1 cellular context compared by ENCODE assay signal in the genomic region with DNA sequence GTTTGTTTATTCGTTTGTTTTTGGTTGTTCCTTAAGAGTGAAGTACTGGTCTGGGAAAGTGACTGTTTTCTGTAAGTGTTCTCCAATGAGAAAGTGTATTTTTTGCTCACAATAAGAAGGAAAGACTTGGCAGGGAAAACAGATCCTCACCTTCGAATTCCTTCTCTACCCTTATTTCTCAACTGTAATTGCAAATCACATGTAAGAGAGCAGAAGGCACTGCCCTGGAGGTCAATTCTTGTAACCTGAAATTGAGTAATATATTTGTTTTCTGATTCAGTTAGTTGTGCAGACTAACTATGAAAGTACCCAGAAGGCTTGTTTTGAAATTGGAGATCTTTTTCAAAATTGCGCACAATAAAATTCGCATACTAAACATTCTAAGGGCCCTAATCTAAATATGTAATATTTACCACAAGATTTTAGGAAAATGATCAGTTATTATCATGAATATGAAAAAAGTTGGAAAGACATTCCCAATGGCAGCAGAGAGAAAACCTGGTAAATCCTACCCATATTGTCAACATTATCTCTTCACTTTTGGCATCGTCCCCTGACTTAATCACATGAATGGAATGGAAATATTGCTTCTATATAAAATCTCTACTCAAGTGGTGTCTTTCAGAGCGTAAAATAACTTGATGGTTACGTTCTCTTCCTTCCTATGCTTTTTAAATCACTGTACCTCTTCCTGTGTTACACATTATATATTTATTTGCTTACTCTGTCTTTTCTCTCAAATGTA.
TF ChIP-seq lines count a peak whose summit lies in the region.

No MANE protein-coding gene starts in this region.

TF ChIP-seq in HepG2, 621 proteins besides CTCF, POLR2A, EP300 and RAD21 (continued from another document and continues in another):
- TF ChIP-seq, protein P1, sequence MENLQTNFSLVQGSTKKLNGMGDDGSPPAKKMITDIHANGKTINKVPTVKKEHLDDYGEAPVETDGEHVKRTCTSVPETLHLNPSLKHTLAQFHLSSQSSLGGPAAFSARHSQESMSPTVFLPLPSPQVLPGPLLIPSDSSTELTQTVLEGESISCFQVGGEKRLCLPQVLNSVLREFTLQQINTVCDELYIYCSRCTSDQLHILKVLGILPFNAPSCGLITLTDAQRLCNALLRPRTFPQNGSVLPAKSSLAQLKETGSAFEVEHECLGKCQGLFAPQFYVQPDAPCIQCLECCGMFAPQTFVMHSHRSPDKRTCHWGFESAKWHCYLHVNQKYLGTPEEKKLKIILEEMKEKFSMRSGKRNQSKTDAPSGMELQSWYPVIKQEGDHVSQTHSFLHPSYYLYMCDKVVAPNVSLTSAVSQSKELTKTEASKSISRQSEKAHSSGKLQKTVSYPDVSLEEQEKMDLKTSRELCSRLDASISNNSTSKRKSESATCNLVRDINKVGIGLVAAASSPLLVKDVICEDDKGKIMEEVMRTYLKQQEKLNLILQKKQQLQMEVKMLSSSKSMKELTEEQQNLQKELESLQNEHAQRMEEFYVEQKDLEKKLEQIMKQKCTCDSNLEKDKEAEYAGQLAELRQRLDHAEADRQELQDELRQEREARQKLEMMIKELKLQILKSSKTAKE (CRISPR knock-in tag; IDR thresholded peaks at IDR 0.05; ENCODE audit: borderline replicate concordance) = no peak
- peak; percentile 48; the same call in 1 of the 2 replicates for TF ChIP-seq CHD4 (IDR thresholded peaks at IDR 0.05; ENCODE audit: borderline replicate concordance, low read length)
- no peak for TF ChIP-seq ZNF746 (CRISPR knock-in tag; IDR thresholded peaks at IDR 0.05)
- TF ChIP-seq SIX1 (CRISPR knock-in tag; IDR thresholded peaks at IDR 0.05; ENCODE audit: borderline replicate concordance) = peak; percentile 91
- peak; percentile 89 for TF ChIP-seq ISL2 (CRISPR knock-in tag; IDR thresholded peaks at IDR 0.05)
- no peak for TF ChIP-seq ZNF460 (CRISPR knock-in tag; IDR thresholded peaks at IDR 0.05; ENCODE audit: borderline replicate concordance)
- TF ChIP-seq ONECUT2 (CRISPR knock-in tag; IDR thresholded peaks at IDR 0.05) = 0 out of 2 replicates have a peak, but pooled peaks have one; percentile 21
- no peak for TF ChIP-seq SMARCE1 (IDR thresholded peaks at IDR 0.05; ENCODE audit: borderline replicate concordance)
- no peak for TF ChIP-seq SOX6 (IDR thresholded peaks at IDR 0.05)
- peak; percentile 88 for TF ChIP-seq SOX6 (CRISPR knock-in tag; IDR thresholded peaks at IDR 0.05)
- no peak for TF ChIP-seq FOXA1 (IDR thresholded peaks at IDR 0.05)
- peak; percentile 62 for TF ChIP-seq FOXA1 (CRISPR knock-in tag; IDR thresholded peaks at IDR 0.05)
- no peak for TF ChIP-seq SP140L (CRISPR knock-in tag; IDR thresholded peaks at IDR 0.05; ENCODE audit: borderline replicate concordance)
- 0 out of 2 replicates have a peak, but pooled peaks have one; percentile 33 for TF ChIP-seq DPF2 (CRISPR knock-in tag; IDR thresholded peaks at IDR 0.05; ENCODE audit: borderline replicate concordance, low read depth)
- peak; percentile 56 for TF ChIP-seq TEAD3 (CRISPR knock-in tag; optimal IDR thresholded peaks at IDR 0.05; ENCODE audit: borderline replicate concordance)
- TF ChIP-seq ZNF775 (CRISPR knock-in tag; IDR thresholded peaks at IDR 0.05; ENCODE audit: borderline replicate concordance) = no peak
- no peak for TF ChIP-seq CREB1 (IDR thresholded peaks at IDR 0.05)
- TF ChIP-seq CREB1 (CRISPR knock-in tag; IDR thresholded peaks at IDR 0.05) = peak; percentile 43
- TF ChIP-seq ZNF747 (CRISPR knock-in tag; IDR thresholded peaks at IDR 0.05; ENCODE audit: borderline replicate concordance) = peak; percentile 69; the same call in 1 of the 2 replicates
- TF ChIP-seq TOE1 (CRISPR knock-in tag; IDR thresholded peaks at IDR 0.05) = 0 out of 2 replicates have a peak, but pooled peaks have one; percentile 28
- TF ChIP-seq, protein P2, sequence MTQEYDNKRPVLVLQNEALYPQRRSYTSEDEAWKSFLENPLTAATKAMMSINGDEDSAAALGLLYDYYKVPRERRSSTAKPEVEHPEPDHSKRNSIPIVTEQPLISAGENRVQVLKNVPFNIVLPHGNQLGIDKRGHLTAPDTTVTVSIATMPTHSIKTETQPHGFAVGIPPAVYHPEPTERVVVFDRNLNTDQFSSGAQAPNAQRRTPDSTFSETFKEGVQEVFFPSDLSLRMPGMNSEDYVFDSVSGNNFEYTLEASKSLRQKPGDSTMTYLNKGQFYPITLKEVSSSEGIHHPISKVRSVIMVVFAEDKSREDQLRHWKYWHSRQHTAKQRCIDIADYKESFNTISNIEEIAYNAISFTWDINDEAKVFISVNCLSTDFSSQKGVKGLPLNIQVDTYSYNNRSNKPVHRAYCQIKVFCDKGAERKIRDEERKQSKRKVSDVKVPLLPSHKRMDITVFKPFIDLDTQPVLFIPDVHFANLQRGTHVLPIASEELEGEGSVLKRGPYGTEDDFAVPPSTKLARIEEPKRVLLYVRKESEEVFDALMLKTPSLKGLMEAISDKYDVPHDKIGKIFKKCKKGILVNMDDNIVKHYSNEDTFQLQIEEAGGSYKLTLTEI (CRISPR knock-in tag; conservative IDR thresholded peaks at IDR 0.05) = no peak
- TF ChIP-seq, protein P3, sequence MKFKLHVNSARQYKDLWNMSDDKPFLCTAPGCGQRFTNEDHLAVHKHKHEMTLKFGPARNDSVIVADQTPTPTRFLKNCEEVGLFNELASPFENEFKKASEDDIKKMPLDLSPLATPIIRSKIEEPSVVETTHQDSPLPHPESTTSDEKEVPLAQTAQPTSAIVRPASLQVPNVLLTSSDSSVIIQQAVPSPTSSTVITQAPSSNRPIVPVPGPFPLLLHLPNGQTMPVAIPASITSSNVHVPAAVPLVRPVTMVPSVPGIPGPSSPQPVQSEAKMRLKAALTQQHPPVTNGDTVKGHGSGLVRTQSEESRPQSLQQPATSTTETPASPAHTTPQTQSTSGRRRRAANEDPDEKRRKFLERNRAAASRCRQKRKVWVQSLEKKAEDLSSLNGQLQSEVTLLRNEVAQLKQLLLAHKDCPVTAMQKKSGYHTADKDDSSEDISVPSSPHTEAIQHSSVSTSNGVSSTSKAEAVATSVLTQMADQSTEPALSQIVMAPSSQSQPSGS (CRISPR knock-in tag; IDR thresholded peaks at IDR 0.05) = peak; percentile 75
- TF ChIP-seq, protein P4, sequence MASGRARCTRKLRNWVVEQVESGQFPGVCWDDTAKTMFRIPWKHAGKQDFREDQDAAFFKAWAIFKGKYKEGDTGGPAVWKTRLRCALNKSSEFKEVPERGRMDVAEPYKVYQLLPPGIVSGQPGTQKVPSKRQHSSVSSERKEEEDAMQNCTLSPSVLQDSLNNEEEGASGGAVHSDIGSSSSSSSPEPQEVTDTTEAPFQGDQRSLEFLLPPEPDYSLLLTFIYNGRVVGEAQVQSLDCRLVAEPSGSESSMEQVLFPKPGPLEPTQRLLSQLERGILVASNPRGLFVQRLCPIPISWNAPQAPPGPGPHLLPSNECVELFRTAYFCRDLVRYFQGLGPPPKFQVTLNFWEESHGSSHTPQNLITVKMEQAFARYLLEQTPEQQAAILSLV (CRISPR knock-in tag; IDR thresholded peaks at IDR 0.05; ENCODE audit: borderline replicate concordance) = no peak
- no peak for TF ChIP-seq YEATS2 (CRISPR knock-in tag; IDR thresholded peaks at IDR 0.05; ENCODE audit: borderline replicate concordance)
- peak; percentile 86; the same call in 1 of the 2 replicates for TF ChIP-seq FOXJ3 (CRISPR knock-in tag; IDR thresholded peaks at IDR 0.05; ENCODE audit: borderline replicate concordance)
- peak; percentile 87 for TF ChIP-seq SAP130 (CRISPR knock-in tag; IDR thresholded peaks at IDR 0.05; ENCODE audit: low read depth)
- TF ChIP-seq SALL2 (CRISPR knock-in tag; IDR thresholded peaks at IDR 0.05) = no peak
- peak; percentile 21; the same call in 1 of the 2 replicates for TF ChIP-seq BHLHE40 (IDR thresholded peaks at IDR 0.05; ENCODE audit: low read length)
- TF ChIP-seq, protein P5, sequence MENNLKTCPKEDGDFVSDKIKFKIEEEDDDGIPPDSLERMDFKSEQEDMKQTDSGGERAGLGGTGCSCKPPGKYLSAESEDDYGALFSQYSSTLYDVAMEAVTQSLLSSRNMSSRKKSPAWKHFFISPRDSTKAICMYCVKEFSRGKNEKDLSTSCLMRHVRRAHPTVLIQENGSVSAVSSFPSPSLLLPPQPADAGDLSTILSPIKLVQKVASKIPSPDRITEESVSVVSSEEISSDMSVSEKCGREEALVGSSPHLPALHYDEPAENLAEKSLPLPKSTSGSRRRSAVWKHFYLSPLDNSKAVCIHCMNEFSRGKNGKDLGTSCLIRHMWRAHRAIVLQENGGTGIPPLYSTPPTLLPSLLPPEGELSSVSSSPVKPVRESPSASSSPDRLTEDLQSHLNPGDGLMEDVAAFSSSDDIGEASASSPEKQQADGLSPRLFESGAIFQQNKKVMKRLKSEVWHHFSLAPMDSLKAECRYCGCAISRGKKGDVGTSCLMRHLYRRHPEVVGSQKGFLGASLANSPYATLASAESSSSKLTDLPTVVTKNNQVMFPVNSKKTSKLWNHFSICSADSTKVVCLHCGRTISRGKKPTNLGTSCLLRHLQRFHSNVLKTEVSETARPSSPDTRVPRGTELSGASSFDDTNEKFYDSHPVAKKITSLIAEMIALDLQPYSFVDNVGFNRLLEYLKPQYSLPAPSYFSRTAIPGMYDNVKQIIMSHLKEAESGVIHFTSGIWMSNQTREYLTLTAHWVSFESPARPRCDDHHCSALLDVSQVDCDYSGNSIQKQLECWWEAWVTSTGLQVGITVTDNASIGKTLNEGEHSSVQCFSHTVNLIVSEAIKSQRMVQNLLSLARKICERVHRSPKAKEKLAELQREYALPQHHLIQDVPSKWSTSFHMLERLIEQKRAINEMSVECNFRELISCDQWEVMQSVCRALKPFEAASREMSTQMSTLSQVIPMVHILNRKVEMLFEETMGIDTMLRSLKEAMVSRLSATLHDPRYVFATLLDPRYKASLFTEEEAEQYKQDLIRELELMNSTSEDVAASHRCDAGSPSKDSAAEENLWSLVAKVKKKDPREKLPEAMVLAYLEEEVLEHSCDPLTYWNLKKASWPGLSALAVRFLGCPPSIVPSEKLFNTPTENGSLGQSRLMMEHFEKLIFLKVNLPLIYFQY (CRISPR knock-in tag; IDR thresholded peaks at IDR 0.05; ENCODE audit: borderline replicate concordance) = no peak
- TF ChIP-seq GFI1 (CRISPR knock-in tag; IDR thresholded peaks at IDR 0.05; ENCODE audit: borderline replicate concordance) = peak; percentile 67
- TF ChIP-seq KMT2A (CRISPR knock-in tag; IDR thresholded peaks at IDR 0.05) = no peak
- TF ChIP-seq KDM3A (CRISPR knock-in tag; IDR thresholded peaks at IDR 0.05; ENCODE audit: low read depth) = no peak
- no peak for TF ChIP-seq ZNF605 (CRISPR knock-in tag; IDR thresholded peaks at IDR 0.05)
- TF ChIP-seq, protein P6, sequence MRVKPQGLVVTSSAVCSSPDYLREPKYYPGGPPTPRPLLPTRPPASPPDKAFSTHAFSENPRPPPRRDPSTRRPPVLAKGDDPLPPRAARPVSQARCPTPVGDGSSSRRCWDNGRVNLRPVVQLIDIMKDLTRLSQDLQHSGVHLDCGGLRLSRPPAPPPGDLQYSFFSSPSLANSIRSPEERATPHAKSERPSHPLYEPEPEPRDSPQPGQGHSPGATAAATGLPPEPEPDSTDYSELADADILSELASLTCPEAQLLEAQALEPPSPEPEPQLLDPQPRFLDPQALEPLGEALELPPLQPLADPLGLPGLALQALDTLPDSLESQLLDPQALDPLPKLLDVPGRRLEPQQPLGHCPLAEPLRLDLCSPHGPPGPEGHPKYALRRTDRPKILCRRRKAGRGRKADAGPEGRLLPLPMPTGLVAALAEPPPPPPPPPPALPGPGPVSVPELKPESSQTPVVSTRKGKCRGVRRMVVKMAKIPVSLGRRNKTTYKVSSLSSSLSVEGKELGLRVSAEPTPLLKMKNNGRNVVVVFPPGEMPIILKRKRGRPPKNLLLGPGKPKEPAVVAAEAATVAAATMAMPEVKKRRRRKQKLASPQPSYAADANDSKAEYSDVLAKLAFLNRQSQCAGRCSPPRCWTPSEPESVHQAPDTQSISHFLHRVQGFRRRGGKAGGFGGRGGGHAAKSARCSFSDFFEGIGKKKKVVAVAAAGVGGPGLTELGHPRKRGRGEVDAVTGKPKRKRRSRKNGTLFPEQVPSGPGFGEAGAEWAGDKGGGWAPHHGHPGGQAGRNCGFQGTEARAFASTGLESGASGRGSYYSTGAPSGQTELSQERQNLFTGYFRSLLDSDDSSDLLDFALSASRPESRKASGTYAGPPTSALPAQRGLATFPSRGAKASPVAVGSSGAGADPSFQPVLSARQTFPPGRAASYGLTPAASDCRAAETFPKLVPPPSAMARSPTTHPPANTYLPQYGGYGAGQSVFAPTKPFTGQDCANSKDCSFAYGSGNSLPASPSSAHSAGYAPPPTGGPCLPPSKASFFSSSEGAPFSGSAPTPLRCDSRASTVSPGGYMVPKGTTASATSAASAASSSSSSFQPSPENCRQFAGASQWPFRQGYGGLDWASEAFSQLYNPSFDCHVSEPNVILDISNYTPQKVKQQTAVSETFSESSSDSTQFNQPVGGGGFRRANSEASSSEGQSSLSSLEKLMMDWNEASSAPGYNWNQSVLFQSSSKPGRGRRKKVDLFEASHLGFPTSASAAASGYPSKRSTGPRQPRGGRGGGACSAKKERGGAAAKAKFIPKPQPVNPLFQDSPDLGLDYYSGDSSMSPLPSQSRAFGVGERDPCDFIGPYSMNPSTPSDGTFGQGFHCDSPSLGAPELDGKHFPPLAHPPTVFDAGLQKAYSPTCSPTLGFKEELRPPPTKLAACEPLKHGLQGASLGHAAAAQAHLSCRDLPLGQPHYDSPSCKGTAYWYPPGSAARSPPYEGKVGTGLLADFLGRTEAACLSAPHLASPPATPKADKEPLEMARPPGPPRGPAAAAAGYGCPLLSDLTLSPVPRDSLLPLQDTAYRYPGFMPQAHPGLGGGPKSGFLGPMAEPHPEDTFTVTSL (CRISPR knock-in tag; IDR thresholded peaks at IDR 0.05; ENCODE audit: borderline replicate concordance) = peak; percentile 74; the same call in 1 of the 2 replicates
- no peak for TF ChIP-seq ZBTB7B (CRISPR knock-in tag; IDR thresholded peaks at IDR 0.05)
- TF ChIP-seq, protein P7, sequence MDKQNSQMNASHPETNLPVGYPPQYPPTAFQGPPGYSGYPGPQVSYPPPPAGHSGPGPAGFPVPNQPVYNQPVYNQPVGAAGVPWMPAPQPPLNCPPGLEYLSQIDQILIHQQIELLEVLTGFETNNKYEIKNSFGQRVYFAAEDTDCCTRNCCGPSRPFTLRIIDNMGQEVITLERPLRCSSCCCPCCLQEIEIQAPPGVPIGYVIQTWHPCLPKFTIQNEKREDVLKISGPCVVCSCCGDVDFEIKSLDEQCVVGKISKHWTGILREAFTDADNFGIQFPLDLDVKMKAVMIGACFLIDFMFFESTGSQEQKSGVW (CRISPR knock-in tag; IDR thresholded peaks at IDR 0.05; ENCODE audit: borderline replicate concordance) = no peak
- TF ChIP-seq ZNF251 (CRISPR knock-in tag; IDR thresholded peaks at IDR 0.05) = no peak
- no peak for TF ChIP-seq ZNF484 (CRISPR knock-in tag; IDR thresholded peaks at IDR 0.05; ENCODE audit: borderline replicate concordance, low read depth)
- TF ChIP-seq NCOA2 (CRISPR knock-in tag; IDR thresholded peaks at IDR 0.05) = peak; percentile 88
- TF ChIP-seq ZNF644 (CRISPR knock-in tag; IDR thresholded peaks at IDR 0.05; ENCODE audit: low read depth) = peak; percentile 87
- TF ChIP-seq ZNF136 (CRISPR knock-in tag; IDR thresholded peaks at IDR 0.05; ENCODE audit: low read depth) = no peak
- TF ChIP-seq ARHGAP35 (CRISPR knock-in tag; IDR thresholded peaks at IDR 0.05; ENCODE audit: borderline replicate concordance) = no peak
